Comparison of ENCODE assay signal across 13 cellular contexts in the genomic region with DNA sequence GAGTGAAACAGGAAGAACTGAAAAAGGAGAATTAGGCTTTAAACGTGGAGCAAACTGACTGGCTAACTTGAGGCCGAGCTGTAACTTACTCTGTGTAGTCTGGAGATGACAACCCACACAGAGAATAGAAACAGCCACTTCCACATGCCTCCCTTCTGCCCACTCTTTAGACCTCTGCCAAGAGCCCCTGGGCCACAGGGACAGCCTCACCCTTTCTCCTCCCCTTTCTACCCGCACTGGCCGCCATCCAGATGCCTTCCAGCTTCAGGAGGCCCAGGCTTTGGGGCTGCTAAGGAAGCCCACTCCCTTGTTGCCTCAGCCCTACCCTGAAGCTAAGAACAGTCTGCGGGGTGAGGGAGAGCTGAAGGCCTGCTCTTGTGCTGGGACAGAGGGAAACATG. TPM values are rescaled to one million over a fixed set of nuclear protein-coding genes. Genes with fewer than 3 reads are reported as not detected.
DNase-seq lines count a peak whose midpoint lies in the region; ATAC-seq, FAIRE-seq and TF ChIP-seq lines count a peak whose summit lies in the region.
"Had no signal": no experiment of that assay in that cellular context is flagged by ENCODE, and none has a peak within 500 bp of the region (broad histone marks: within the 10 kb centered on the region; RNA-seq: fewer than 3 reads in every experiment).

No MANE protein-coding gene starts in this region.

- H3K4me3 ChIP-seq in GM12878 = no peak overlapping the region
- no peak overlapping the region for H3K4me3 ChIP-seq in keratinocyte (ENCODE audit: control insufficient read depth in 2 of 3, extremely low read depth in 1 of 3, insufficient read depth in 2 of 3, low read depth in 1 of 3, low read length in 3 of 3)
- no peak overlapping the region for H3K4me3 ChIP-seq in thymus (ENCODE audit: low read length)
- H3K4me3 ChIP-seq: adrenal gland had no signal

- BruUV-seq in GM12878 (replicated peaks; lab: Mats Ljungman, UMichigan) = no TSS peak

- intact Hi-C loops in activated CD4-positive, alpha-beta T cell treated with anti-CD3 and anti-CD28 coated beads, Interleukin-2, amount 10 ng/mL, durations not matched to agents 24 days and 14 days (cut with micrococcal nuclease) = no loop called here
- intact Hi-C loops in activated CD4-positive, alpha-beta T cell treated with anti-CD3 and anti-CD28 coated beads for 36 hours (cut with DNase I, micrococcal nuclease) = no loop called here
- intact Hi-C loops in GM12878 (cut with micrococcal nuclease; ENCODE audit: unreplicated experiment) = no loop called here

- no peaks in the 10 kb centered on the region for H4K20me1 ChIP-seq in GM12878 (ENCODE audit: control insufficient read depth, insufficient read depth)
- H4K20me1 ChIP-seq in keratinocyte (ENCODE audit: control insufficient read depth, extremely low read depth, insufficient read depth, low read length) = no peaks in the 10 kb centered on the region

- H3K4me2 ChIP-seq in GM12878 (ENCODE audit: control insufficient read depth, insufficient read depth) (peak overlapping the region; percentile 63), keratinocyte (ENCODE audit: control insufficient read depth, extremely low read depth, insufficient read depth, low read depth, low read length) (no peak overlapping the region)

- POLR2A ChIA-PET in activated CD4-positive, alpha-beta T cell treated with anti-CD3 and anti-CD28 coated beads for 36 hours (lab: Charles Lee) = no interaction called here
- POLR2A ChIA-PET in GM12878 (lab: Charles Lee) = interaction anchor here (0.6 to 2.1 kb wide), 10 partner anchors 8 to 396 kb away, joined by 3 to 10 read pairs (median 4); a partner anchor contains a TSS

- TF ChIP-seq CTCF in GM12878 (IDR thresholded peaks at IDR 0.05 in 2 of 3, conservative IDR thresholded peaks at IDR 0.05 in 1 of 3; ENCODE audit: control insufficient read depth in 2 of 3, extremely low read depth in 1 of 3, insufficient read depth in 1 of 3, low read depth in 3 of 3, low read length in 3 of 3) = no peak
- no peak for TF ChIP-seq CTCF in keratinocyte (optimal IDR thresholded peaks at IDR 0.05 in 1 of 3, IDR thresholded peaks at IDR 0.05 in 1 of 3, conservative IDR thresholded peaks at IDR 0.05 in 1 of 3; ENCODE audit: extremely low read depth in 1 of 3, insufficient read depth in 2 of 3, low read length in 3 of 3)

- H3K4me3 Mint-ChIP-seq in activated CD4-positive, alpha-beta T cell treated with anti-CD3 and anti-CD28 coated beads, Interleukin-2, amount 10 ng/mL, durations not matched to agents 24 days and 14 days = no peak overlapping the region
- no peak overlapping the region for H3K4me3 Mint-ChIP-seq in activated CD4-positive, alpha-beta T cell treated with anti-CD3 and anti-CD28 coated beads for 36 hours

- peaks cover 8% of the 10 kb centered on the region for H3K27me3 Mint-ChIP-seq in activated CD4-positive, alpha-beta T cell treated with anti-CD3 and anti-CD28 coated beads, Interleukin-2, amount 10 ng/mL, durations not matched to agents 24 days and 14 days
- H3K27me3 Mint-ChIP-seq in activated CD4-positive, alpha-beta T cell treated with anti-CD3 and anti-CD28 coated beads for 36 hours = no peaks in the 10 kb centered on the region

- CTCF ChIA-PET in activated CD4-positive, alpha-beta T cell treated with anti-CD3 and anti-CD28 coated beads for 36 hours (lab: Charles Lee) = interaction anchor here (1.5 kb wide), 1 partner anchor 15 kb away, joined by 4 read pairs; no protein-coding TSS in a partner anchor
- CTCF ChIA-PET in GM12878 (lab: Yijun Ruan, JAX) = interaction anchor here (0.6 to 1.9 kb wide), 6 partner anchors 10 to 155 kb away, joined by 3 to 14 read pairs (median 3); a partner anchor contains a TSS

- TF ChIP-seq RAD21 in GM12878 (IDR thresholded peaks at IDR 0.05; ENCODE audit: insufficient read depth, low read depth, low read length) = no peak

- H3K4me1 Mint-ChIP-seq in activated CD4-positive, alpha-beta T cell treated with anti-CD3 and anti-CD28 coated beads, Interleukin-2, amount 10 ng/mL, durations not matched to agents 24 days and 14 days = peaks cover 40% of the 10 kb centered on the region
- peaks cover 51% of the 10 kb centered on the region for H3K4me1 Mint-ChIP-seq in activated CD4-positive, alpha-beta T cell treated with anti-CD3 and anti-CD28 coated beads for 36 hours

- no peaks in the 10 kb centered on the region for H3K9me3 ChIP-seq in GM12878 (replicated peaks; ENCODE audit: control insufficient read depth, insufficient read depth, low read length)
- H3K9me3 ChIP-seq in keratinocyte (ENCODE audit: control insufficient read depth, low read depth, low read length) = no peaks in the 10 kb centered on the region
- no peaks in the 10 kb centered on the region for H3K9me3 ChIP-seq in thymus (ENCODE audit: control insufficient read depth)
- H3K9me3 ChIP-seq: adrenal gland had no signal

- FAIRE-seq in GM12878 (lab: Jason Lieb, UNC) (no peak), keratinocyte (lab: Jason Lieb, UNC) (no peak)
- FAIRE-seq: GM12891, TTC549 had no signal

- peaks cover 57% of the 10 kb centered on the region for H3K4me1 ChIP-seq in GM12878 (ENCODE audit: control insufficient read depth, insufficient read depth, low read length)
- peaks cover 15% of the 10 kb centered on the region for H3K4me1 ChIP-seq in keratinocyte (ENCODE audit: control insufficient read depth, extremely low read depth, insufficient read depth, low read length)
- peaks cover 30% of the 10 kb centered on the region for H3K4me1 ChIP-seq in thymus (ENCODE audit: control insufficient read depth, insufficient read depth, low read length)

- peaks cover 0 to 11% of the 10 kb centered on the region in 2 experiments; a peak in 1 of 4 replicates for H3K36me3 ChIP-seq in GM12878 (ENCODE audit: control insufficient read depth in 2 of 2, insufficient read depth in 2 of 2, low read length in 1 of 2)
- H3K36me3 ChIP-seq in keratinocyte (ENCODE audit: control insufficient read depth in 2 of 2, extremely low read depth in 1 of 2, insufficient read depth in 2 of 2, low read length in 2 of 2) = no peaks in the 10 kb centered on the region
- peaks cover 3% of the 10 kb centered on the region for H3K36me3 ChIP-seq in thymus (ENCODE audit: control insufficient read depth, insufficient read depth)
- H3K36me3 ChIP-seq: adrenal gland had no signal

- RAD21 ChIA-PET in GM12878 (lab: Charles Lee; ENCODE audit: unreplicated experiment) = interaction anchor here (0.5 to 5.1 kb wide), 5 partner anchors 21 to 198 kb away, joined by 3 to 34 read pairs (median 6); a partner anchor contains a TSS

- SMC1A ChIA-PET in GM12878 (lab: Charles Lee; ENCODE audit: uncharacterized antibody, unreplicated experiment) = interaction anchor here (0.6 to 3.3 kb wide), 8 partner anchors 10 to 380 kb away, joined by 3 to 14 read pairs (median 4); no protein-coding TSS in a partner anchor

- peaks cover 23% of the 10 kb centered on the region for H3K36me3 Mint-ChIP-seq in activated CD4-positive, alpha-beta T cell treated with anti-CD3 and anti-CD28 coated beads, Interleukin-2, amount 10 ng/mL, durations not matched to agents 24 days and 14 days (ENCODE audit: low read depth)
- peaks cover 21% of the 10 kb centered on the region for H3K36me3 Mint-ChIP-seq in activated CD4-positive, alpha-beta T cell treated with anti-CD3 and anti-CD28 coated beads for 36 hours (ENCODE audit: low read depth)

- DNase-seq in activated CD4-positive, alpha-beta T cell treated with anti-CD3 and anti-CD28 coated beads, Interleukin-2, amount 10 ng/mL, durations not matched to agents 24 days and 14 days = peak; percentile 50
- DNase-seq in activated CD4-positive, alpha-beta T cell treated with anti-CD3 and anti-CD28 coated beads for 36 hours = no peak
- DNase-seq in GM12878 (ENCODE audit: low read depth, low spot score) (no peak), keratinocyte (ENCODE audit: low read depth, low spot score) (no peak), cerebellum (ENCODE audit: low spot score) (no peak), HuH-7.5 (ENCODE audit: low spot score) (no peak)
- DNase-seq: DMS153, trophoblast cell had no signal

- no peak overlapping the region for H3K27ac Mint-ChIP-seq in activated CD4-positive, alpha-beta T cell treated with anti-CD3 and anti-CD28 coated beads, Interleukin-2, amount 10 ng/mL, durations not matched to agents 24 days and 14 days
- no peak overlapping the region for H3K27ac Mint-ChIP-seq in activated CD4-positive, alpha-beta T cell treated with anti-CD3 and anti-CD28 coated beads for 36 hours

- H3K27ac ChIP-seq in GM12878 (ENCODE audit: control insufficient read depth, insufficient read depth) = peak overlapping the region; percentile 13; the same call in 1 of the 2 replicates
- no peak overlapping the region for H3K27ac ChIP-seq in keratinocyte (ENCODE audit: control insufficient read depth, insufficient read depth, low read length)
- H3K27ac ChIP-seq in thymus (ENCODE audit: low read depth) = peak overlapping the region; percentile 52

- H3K27me3 ChIP-seq in GM12878 (replicated peaks in 1 of 2; ENCODE audit: control insufficient read depth in 2 of 2, insufficient read depth in 2 of 2, low read length in 1 of 2) = no peaks in the 10 kb centered on the region
- no peaks in the 10 kb centered on the region for H3K27me3 ChIP-seq in keratinocyte (ENCODE audit: control insufficient read depth, extremely low read depth, insufficient read depth, low read length)
- H3K27me3 ChIP-seq in thymus (ENCODE audit: control insufficient read depth, insufficient read depth) = no peaks in the 10 kb centered on the region
- H3K27me3 ChIP-seq: adrenal gland had no signal

- no peak for TF ChIP-seq EP300 in GM12878 (IDR thresholded peaks at IDR 0.05; ENCODE audit: borderline replicate concordance in 1 of 2, control insufficient read depth in 1 of 2, low read depth in 2 of 2, low read length in 2 of 2)

- in situ Hi-C loops in GM12878 (cut with MboI) = no loop called here

- no peak for TF ChIP-seq POLR2A in GM12878 (IDR thresholded peaks at IDR 0.05; ENCODE audit: low read depth, low read length)

- H3K9ac ChIP-seq in GM12878 (ENCODE audit: control insufficient read depth, insufficient read depth, low read length) (no peak overlapping the region), keratinocyte (ENCODE audit: control insufficient read depth, extremely low read depth, insufficient read depth, low read length) (no peak overlapping the region)

- H2AFZ ChIP-seq in GM12878 (ENCODE audit: control insufficient read depth, low read depth, low read length) (no peak overlapping the region), keratinocyte (ENCODE audit: control insufficient read depth, low read length) (peak overlapping the region; percentile 11)

- H3K79me2 ChIP-seq in GM12878 (ENCODE audit: control insufficient read depth, insufficient read depth, low read length) = peaks cover 80% of the 10 kb centered on the region
- no peaks in the 10 kb centered on the region for H3K79me2 ChIP-seq in keratinocyte (ENCODE audit: control insufficient read depth, insufficient read depth, low read length)

- no peaks in the 10 kb centered on the region for H3K9me1 ChIP-seq in keratinocyte (ENCODE audit: control insufficient read depth, extremely low read depth, insufficient read depth, low read length)

- dilution Hi-C loops in keratinocyte (cut with MboI; ENCODE audit: extremely low pct_ligation_motif_present, low sequenced_read_pairs) = no loop called here

- ATAC-seq in activated CD4-positive, alpha-beta T cell treated with anti-CD3 and anti-CD28 coated beads for 36 hours = no peak
- peak; percentile 27 for ATAC-seq in GM12878
- no peak for ATAC-seq in GM21786 (IDR thresholded peaks at IDR 0.05; ENCODE audit: unreplicated experiment)

- 57% methylated on average over 5 of the region's 5 CpGs for WGBS in GM12878 (ENCODE audit: insufficient coverage, insufficient replicate concordance, low lambda C conversion rate, missing lambda C conversion rate)
- 90% methylated on average over 5 of the region's 5 CpGs for WGBS in thymus

- no peaks in the 10 kb centered on the region for H3K9me3 Mint-ChIP-seq in activated CD4-positive, alpha-beta T cell treated with anti-CD3 and anti-CD28 coated beads, Interleukin-2, amount 10 ng/mL, durations not matched to agents 24 days and 14 days
- H3K9me3 Mint-ChIP-seq in activated CD4-positive, alpha-beta T cell treated with anti-CD3 and anti-CD28 coated beads for 36 hours (ENCODE audit: low read depth) = no peaks in the 10 kb centered on the region

RNA-seq across cellular contexts. Expression of a gene that starts 6.8 kb away (rescaled TPM):
- 9.5 and 11.0 TPM in 2 replicates for total RNA-seq in activated CD4-positive, alpha-beta T cell treated with anti-CD3 and anti-CD28 coated beads, Interleukin-2, amount 10 ng/mL, durations not matched to agents 24 days and 14 days
- 1 to 10 TPM; 9.2 to 9.6 TPM for total RNA-seq in activated CD4-positive, alpha-beta T cell treated with anti-CD3 and anti-CD28 coated beads for 36 hours
- 25.6 and 27.1 TPM in 2 replicates for total RNA-seq in GM12878 (2013; cell fraction: nucleolus; rRNA removed)
- total RNA-seq in GM12878 (2014; rRNA removed) (10.0 and 10.5 TPM in 2 replicates), GM12878 (2014; rRNA removed; fragmentation: Illumina TruSeq; extraction: Trizol) (10.5 and 10.6 TPM in 2 replicates), GM12878 (2021) (26.4 and 27.4 TPM in 2 replicates), cerebellum (11.9 TPM)
- 5.0 TPM for polyA plus RNA-seq in GM12878 (2011; ENCODE audit: low read depth)
- polyA plus RNA-seq in GM12878 (2011; rRNA removed) (27.4 and 29.8 TPM in 2 replicates), GM12878 (2014; fragmentation: Illumina TruSeq; extraction: Trizol) (11.9 and 13.5 TPM in 2 replicates), GM12878 (2014; fragmentation: Nextera tagmentation; extraction: Ambion mirVana) (1 to 10 TPM in 1 of 2 experiments, under 1 TPM in 1; 0.97 to 1.6 TPM), GM12878 (2014; rRNA removed) (10.1 and 10.7 TPM in 2 replicates), GM12878 (2016; fragmentation: Nextera tagmentation; extraction: Ambion mirVana) (1 to 10 TPM; 6.9 to 7.2 TPM), keratinocyte (3.0 to 4.8 TPM (median 3.5 TPM) in 3 replicates), thymus (3.5 TPM)
- polyA plus RNA-seq in GM12878 (2011; cell fraction: cytosol; rRNA removed) = 23.1 and 28.4 TPM in 2 replicates
- polyA plus RNA-seq in GM12878 (2011; cell fraction: nucleus; rRNA removed) = 12.5 and 13.9 TPM in 2 replicates
- polyA plus RNA-seq in GM12878 (2012) = 7.2 and 8.3 TPM in 2 replicates
- polyA minus RNA-seq in GM12878 (2011; rRNA and poly(A)+ RNA removed) = 35.0 and 43.4 TPM in 2 replicates
- 12.4 and 18.5 TPM in 2 replicates for polyA minus RNA-seq in GM12878 (2011; cell fraction: cytosol; rRNA and poly(A)+ RNA removed)
- polyA minus RNA-seq in GM12878 (2011; cell fraction: nucleus; rRNA and poly(A)+ RNA removed) = 10.0 and 16.7 TPM in 2 replicates
- 0.52 TPM for polyA plus RNA-seq in keratinocyte (2011; ENCODE audit: low read depth)
- polyA plus RNA-seq in keratinocyte (2011; cell fraction: cytosol; rRNA removed) = 2.6 and 3.2 TPM in 2 replicates
- 3.0 and 4.8 TPM in 2 replicates for polyA plus RNA-seq in keratinocyte (2011; cell fraction: nucleus; rRNA removed)
- 0.76 and 2.4 TPM in 2 replicates for polyA plus RNA-seq in keratinocyte (2012; ENCODE audit: low replicate concordance)
- 3.8 to 8.6 TPM (median 4.3 TPM) in 3 replicates for polyA minus RNA-seq in keratinocyte
- 3.3 TPM for polyA minus RNA-seq in keratinocyte (2011; cell fraction: cytosol; rRNA and poly(A)+ RNA removed)
- polyA minus RNA-seq in keratinocyte (2011; cell fraction: nucleus; rRNA and poly(A)+ RNA removed) = 3.0 and 6.6 TPM in 2 replicates
